21 cellular contexts compared by ENCODE assay signal in genomic region chr1:178689769-178690168, GRCh38. TPM values are rescaled to one million over a fixed set of nuclear protein-coding genes. Genes with fewer than 3 reads are reported as not detected.
DNase-seq lines count a peak whose midpoint lies in the region; ATAC-seq and TF ChIP-seq lines count a peak whose summit lies in the region.
"Had no signal": no experiment of that assay in that cellular context is flagged by ENCODE, and none has a peak within 500 bp of the region (broad histone marks: within the 10 kb centered on the region; RNA-seq: fewer than 3 reads in every experiment).

No MANE protein-coding gene starts in this region.

- H3K18ac ChIP-seq in IMR-90 (ENCODE audit: low read depth, low read length), result peak overlapping the region; percentile 63; the same call in 1 of the 2 replicates

- H3K27ac ChIP-seq in IMR-90 (ENCODE audit: insufficient read depth, low read length) (peak overlapping the region; percentile 43; the same call in 1 of the 2 replicates), SJCRH30 (peak overlapping the region; percentile 36)
- H3K27ac ChIP-seq: GM23248, PC-9 had no signal

- H3K4me1 ChIP-seq in IMR-90 (ENCODE audit: control insufficient read depth, insufficient read depth, low read length), result peaks cover 6% of the 10 kb centered on the region
- peaks cover 22% of the 10 kb centered on the region for H3K4me1 ChIP-seq in SJCRH30

- H4K20me1 ChIP-seq in IMR-90 (ENCODE audit: insufficient read depth, low read length), result no peaks in the 10 kb centered on the region

- no CpG with 5 or more reads among the region's 2 CpGs for WGBS in IMR-90 (ENCODE audit: extremely low coverage in 2 of 2, insufficient read length in 1 of 2), 2 experiments

- H3K9ac ChIP-seq in IMR-90 (ENCODE audit: low read depth, low read length), result no peak overlapping the region; the same call in 1 of the 2 replicates
- H3K9ac ChIP-seq: GM23248, SK-N-SH had no signal

- H3K27me3 Mint-ChIP-seq in natural killer cell (ENCODE audit: low read depth in 2 of 2), result peaks cover 0 to 3% of the 10 kb centered on the region in 2 donors

- H2BK20ac ChIP-seq in IMR-90 (ENCODE audit: low read depth, low read length), result no peak overlapping the region

- H3K14ac ChIP-seq in IMR-90 (replicated peaks; ENCODE audit: low read depth, low read length), result peak overlapping the region; percentile 14; the same call in 1 of the 2 replicates

- H3K79me1 ChIP-seq in IMR-90 (ENCODE audit: low read depth in 1 of 2, low read length in 2 of 2), result no peaks in the 10 kb centered on the region

- no peak overlapping the region for H2AK9ac ChIP-seq in IMR-90 (replicated peaks; ENCODE audit: low read depth, low read length, poor library complexity)

- no peak overlapping the region for H2AK5ac ChIP-seq in IMR-90 (ENCODE audit: low read depth, low read length)

- H3K9me3 ChIP-seq in IMR-90 (ENCODE audit: control insufficient read depth, insufficient read depth, low read length) (no peaks in the 10 kb centered on the region), SJCRH30 (replicated peaks) (no peaks in the 10 kb centered on the region)
- H3K9me3 ChIP-seq: SK-N-SH had no signal

- no peak for TF ChIP-seq RAD21 in IMR-90 (IDR thresholded peaks at IDR 0.05; ENCODE audit: low read length)

- no peak overlapping the region for H3K4me3 Mint-ChIP-seq in natural killer cell
- H3K4me3 Mint-ChIP-seq: CD4-positive, CD25-positive, alpha-beta regulatory T cell; H9 had no signal

- no peak overlapping the region for H3K4me2 ChIP-seq in IMR-90 (ENCODE audit: low read depth, low read length)
- H3K4me2 ChIP-seq: PC-9, SK-N-SH had no signal

- no peaks in the 10 kb centered on the region for H3K9me1 ChIP-seq in IMR-90 (ENCODE audit: insufficient read depth, low read length)

- peak; percentile 70 for ATAC-seq in IMR-90 (ENCODE audit: low read depth)
- ATAC-seq in GM18907 (IDR thresholded peaks at IDR 0.05; ENCODE audit: unreplicated experiment), result no peak
- no peak for ATAC-seq in natural killer cell

- H4K91ac ChIP-seq in IMR-90 (ENCODE audit: insufficient read depth, low read depth, low read length), result peak overlapping the region; percentile 27; the same call in 1 of the 2 replicates

- H3K36me3 Mint-ChIP-seq in natural killer cell, result no peaks in the 10 kb centered on the region
- H3K36me3 Mint-ChIP-seq: CD4-positive, CD25-positive, alpha-beta regulatory T cell had no signal

- TF ChIP-seq CTCF in IMR-90 (conservative IDR thresholded peaks at IDR 0.05; ENCODE audit: low read depth, low read length) (no peak), fibroblast of the aortic adventitia (IDR thresholded peaks at IDR 0.05; ENCODE audit: insufficient read depth, low read length) (no peak), natural killer cell (IDR thresholded peaks at IDR 0.05) (no peak)

- dilution Hi-C loops in IMR-90 (cut with HindIII; ENCODE audit: low sequenced_read_pairs, unreplicated experiment), result no loop called here

- H4K5ac ChIP-seq in IMR-90 (ENCODE audit: low read depth, low read length), result no peak overlapping the region

- no peak overlapping the region for H3K23ac ChIP-seq in IMR-90 (ENCODE audit: low read depth, low read length)

- no peaks in the 10 kb centered on the region for H3K4me1 Mint-ChIP-seq in natural killer cell
- H3K4me1 Mint-ChIP-seq: CD4-positive, CD25-positive, alpha-beta regulatory T cell; H9 had no signal

- H2AFZ ChIP-seq in IMR-90 (replicated peaks; ENCODE audit: low read length, poor library complexity), result no peak overlapping the region
- H2AFZ ChIP-seq: GM23248, PC-9 had no signal

- DNase-seq in EH (ENCODE audit: low read depth), result peak; percentile 40
- peak; percentile 52 for DNase-seq in IMR-90
- peak; percentile 43 to 51 for DNase-seq in SJCRH30
- DNase-seq in fibroblast of the aortic adventitia (ENCODE audit: low read depth), result peak; percentile 27
- no peak for DNase-seq in activated CD8-positive, alpha-beta memory T cell treated with anti-CD3 and anti-CD28 coated beads for 24 hours
- no peak for DNase-seq in midbrain (lab: John Stamatoyannopoulos, UW)
- DNase-seq in natural killer cell, result no peak
- DNase-seq: CD4-positive, CD25-positive, alpha-beta regulatory T cell; DND-41; GM23248; H9; NCI-H1092; NCI-H1436; NCI-H2029 treated with DMSO at 0.1 percent for 48 hours; NCI-H226; NCI-H774; PC-9; RPMI8226; SHP77 treated with DMSO at 0.1 percent for 48 hours; SK-N-SH had no signal

- peak overlapping the region; percentile 61 for H3K4ac ChIP-seq in IMR-90 (ENCODE audit: low read depth, low read length)

- CTCF ChIA-PET in IMR-90 (lab: Yijun Ruan, JAX), result interaction anchor here (1.0 to 2.0 kb wide), 2 partner anchors 11 to 147 kb away, joined by 4 to 6 read pairs; no protein-coding TSS in a partner anchor

- 0 out of 3 replicates have a peak overlapping the region, but pooled peaks have one; percentile 4 for H2BK15ac ChIP-seq in IMR-90 (ENCODE audit: low read depth, low read length)

- in situ Hi-C loops in IMR-90 (cut with MboI; ENCODE audit: low sequenced_read_pairs), result no loop called here

- no peak overlapping the region for H3K27ac Mint-ChIP-seq in natural killer cell
- H3K27ac Mint-ChIP-seq: CD4-positive, CD25-positive, alpha-beta regulatory T cell; H9 had no signal

- H3K36me3 ChIP-seq in IMR-90 (ENCODE audit: control insufficient read depth, insufficient read depth, low read length) (no peaks in the 10 kb centered on the region), SJCRH30 (no peaks in the 10 kb centered on the region)

- TF ChIP-seq POLR2A in IMR-90 (IDR thresholded peaks at IDR 0.05; ENCODE audit: low read depth, low read length), result no peak

- H3K27me3 ChIP-seq in IMR-90 (ENCODE audit: control insufficient read depth, insufficient read depth, low read length) (no peaks in the 10 kb centered on the region), SJCRH30 (no peaks in the 10 kb centered on the region)

- no peaks in the 10 kb centered on the region for H3K9me3 Mint-ChIP-seq in natural killer cell
- H3K9me3 Mint-ChIP-seq: H9 had no signal

- BruUV-seq in IMR-90 (replicated peaks; lab: Mats Ljungman, UMichigan), result no TSS peak

- intact Hi-C loops in IMR-90 (cut with micrococcal nuclease) (no loop called here), natural killer cell (cut with micrococcal nuclease) (no loop called here)

- H2BK5ac ChIP-seq in IMR-90 (ENCODE audit: low read depth, low read length, poor library complexity, severe bottlenecking), result peak overlapping the region; percentile 84

- POLR2A ChIA-PET in IMR-90 (lab: Charles Lee; ENCODE audit: unreplicated experiment), result no interaction called here

- H2BK120ac ChIP-seq in IMR-90 (ENCODE audit: low read depth, low read length), result peak overlapping the region; percentile 50; the same call in 1 of the 2 replicates

- H3K56ac ChIP-seq in IMR-90 (ENCODE audit: extremely low read depth, insufficient read depth, low read length), result peak overlapping the region; percentile 7; the same call in 1 of the 2 replicates

- peak overlapping the region; percentile 10 to 68; a peak in 2 of 4 replicates for H4K8ac ChIP-seq in IMR-90 (ENCODE audit: low read depth in 2 of 2, low read length in 2 of 2)

- H3K4me3 ChIP-seq in IMR-90 (ENCODE audit: insufficient read depth, low read depth, low read length) (no peak overlapping the region), SJCRH30 (no peak overlapping the region), fibroblast of the aortic adventitia (ENCODE audit: low read depth, low read length) (no peak overlapping the region)
- H3K4me3 ChIP-seq: GM23248, PC-9 had no signal

TF ChIP-seq in IMR-90, 13 proteins besides CTCF, POLR2A, EP300 and RAD21:
- TF ChIP-seq MAFK (IDR thresholded peaks at IDR 0.05; ENCODE audit: low read depth, low read length) (no peak), RFX5 (IDR thresholded peaks at IDR 0.05; ENCODE audit: low read depth, low read length) (no peak), CHD1 (IDR thresholded peaks at IDR 0.05; ENCODE audit: low read depth, low read length) (no peak), USF2 (IDR thresholded peaks at IDR 0.05; ENCODE audit: low read depth, low read length) (no peak), MXI1 (IDR thresholded peaks at IDR 0.05; ENCODE audit: borderline replicate concordance, low read depth, low read length) (no peak), BHLHE40 (IDR thresholded peaks at IDR 0.05; ENCODE audit: low read depth, low read length) (no peak), CEBPB (IDR thresholded peaks at IDR 0.05; ENCODE audit: low read depth, low read length) (no peak), RCOR1 (IDR thresholded peaks at IDR 0.05; ENCODE audit: insufficient replicate concordance, low read length) (no peak), MAZ (IDR thresholded peaks at IDR 0.05; ENCODE audit: borderline replicate concordance, low read depth, low read length) (no peak), FOS (IDR thresholded peaks at IDR 0.05; ENCODE audit: low read depth, low read length) (no peak), NFE2L2 (IDR thresholded peaks at IDR 0.05; ENCODE audit: low read depth, low read length) (no peak), SMC3 (IDR thresholded peaks at IDR 0.05; ENCODE audit: low read depth, low read length) (no peak)
- TF ChIP-seq, protein P1, sequence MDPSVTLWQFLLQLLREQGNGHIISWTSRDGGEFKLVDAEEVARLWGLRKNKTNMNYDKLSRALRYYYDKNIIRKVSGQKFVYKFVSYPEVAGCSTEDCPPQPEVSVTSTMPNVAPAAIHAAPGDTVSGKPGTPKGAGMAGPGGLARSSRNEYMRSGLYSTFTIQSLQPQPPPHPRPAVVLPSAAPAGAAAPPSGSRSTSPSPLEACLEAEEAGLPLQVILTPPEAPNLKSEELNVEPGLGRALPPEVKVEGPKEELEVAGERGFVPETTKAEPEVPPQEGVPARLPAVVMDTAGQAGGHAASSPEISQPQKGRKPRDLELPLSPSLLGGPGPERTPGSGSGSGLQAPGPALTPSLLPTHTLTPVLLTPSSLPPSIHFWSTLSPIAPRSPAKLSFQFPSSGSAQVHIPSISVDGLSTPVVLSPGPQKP (IDR thresholded peaks at IDR 0.05; ENCODE audit: borderline replicate concordance, low read depth, low read length), result no peak

RNA-seq across cellular contexts. Expression of gene RALGPS2, which starts 35.3 kb away (rescaled TPM):
- total RNA-seq in IMR-90 (2012; rRNA removed) (97.8 and 148 TPM in 2 replicates), fibroblast of the aortic adventitia (ENCODE audit: low replicate concordance) (39.2 and 74.7 TPM in 2 replicates), natural killer cell (10 to 100 TPM; 11.1 to 12.4 (median 11.8) TPM)
- polyA plus RNA-seq in IMR-90 (2012; rRNA removed), result 9.7 and 13.8 TPM in 2 replicates
- polyA plus RNA-seq in IMR-90 (2012; cell fraction: cytosol; rRNA removed), result 3.7 and 5.6 TPM in 2 replicates
- polyA plus RNA-seq in IMR-90 (2012; cell fraction: nucleus; rRNA removed; ENCODE audit: low replicate concordance), result 5.6 and 27.7 TPM in 2 replicates
- 34.9 and 41.5 TPM in 2 replicates for total RNA-seq in SJCRH30 (2014; rRNA removed; shearing (Covaris generic))

Comparison
In these comparisons a context has a peak if more than half of its experiments do, and no peak if none do; other contexts are left out.
1. DNase-seq: peak in EH (single experiment), IMR-90 (single experiment), SJCRH30 (2 of 2) and fibroblast of the aortic adventitia (single experiment); none in activated CD8-positive, alpha-beta memory T cell treated with anti-CD3 and anti-CD28 coated beads for 24 hours (single experiment), midbrain (single experiment) and natural killer cell (single experiment).